Comparison of ENCODE assay signal across 14 cellular contexts in the genomic region with DNA sequence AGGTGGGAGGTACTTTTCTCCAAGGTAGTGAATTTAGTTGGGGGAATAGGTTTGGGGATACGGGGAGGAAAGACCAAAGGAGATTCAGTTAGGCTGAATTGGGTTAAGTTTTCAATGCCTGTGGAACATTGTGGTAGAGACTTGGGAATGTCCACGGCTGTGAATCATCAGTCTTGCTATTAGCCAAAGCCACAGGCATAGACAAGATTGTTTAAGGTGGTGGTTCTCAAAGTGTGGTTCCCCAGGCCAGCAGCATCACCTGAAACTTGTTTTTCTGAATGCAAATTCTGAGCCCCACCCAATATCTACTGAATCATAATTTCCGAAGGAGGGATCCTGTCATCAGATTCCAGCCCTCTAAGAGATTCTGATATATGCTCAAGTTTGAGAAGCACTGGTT.
"Had no signal": no experiment of that assay in that cellular context is flagged by ENCODE, and none has a peak within 500 bp of the region (broad histone marks: within the 10 kb centered on the region; RNA-seq: fewer than 3 reads in every experiment).

No MANE protein-coding gene starts in this region.

- H3K9me3 ChIP-seq: esophagus squamous epithelium, mucosa of descending colon, tibial artery had no signal

- ATAC-seq: left lobe of liver; mucosa of descending colon; naive thymus-derived CD4-positive, alpha-beta T cell; stimulated activated memory B cell treated with anti-CD40 and anti-IgM and Interleukin-4, amounts not matched to agents 10 μg/mL and 1 μg/mL and 100 μg/mL, for 72 hours had no signal

- H3K4me3 ChIP-seq: esophagus squamous epithelium, mucosa of descending colon, tibial artery had no signal

- H3K4me1 ChIP-seq: esophagus squamous epithelium, parathyroid adenoma had no signal

- H3K27ac ChIP-seq: esophagus squamous epithelium, parathyroid adenoma, tibial artery had no signal

- H3K36me3 ChIP-seq: esophagus squamous epithelium, tibial artery had no signal

- DNase-seq: activated CD4-positive, CD25-positive, alpha-beta regulatory T cell treated with anti-CD3 and anti-CD28 coated beads, Interleukin-2, amount 50 U/mL, for 72 hours; activated naive CD4-positive, alpha-beta T cell; aorta; effector CD4-positive, alpha-beta T cell; esophagus squamous epithelium; head of caudate nucleus; mucosa of descending colon; naive thymus-derived CD4-positive, alpha-beta T cell; stimulated activated CD4-positive, alpha-beta T cell treated with anti-CD3 and anti-CD28 coated beads, Interleukin-2, amount 100 ng/mL, for 48 hours; T-helper 9 cell; tibial artery had no signal

- H3K27me3 ChIP-seq: esophagus squamous epithelium, tibial artery had no signal
